ENCODE assay signal across 9 cellular contexts in the genomic region with DNA sequence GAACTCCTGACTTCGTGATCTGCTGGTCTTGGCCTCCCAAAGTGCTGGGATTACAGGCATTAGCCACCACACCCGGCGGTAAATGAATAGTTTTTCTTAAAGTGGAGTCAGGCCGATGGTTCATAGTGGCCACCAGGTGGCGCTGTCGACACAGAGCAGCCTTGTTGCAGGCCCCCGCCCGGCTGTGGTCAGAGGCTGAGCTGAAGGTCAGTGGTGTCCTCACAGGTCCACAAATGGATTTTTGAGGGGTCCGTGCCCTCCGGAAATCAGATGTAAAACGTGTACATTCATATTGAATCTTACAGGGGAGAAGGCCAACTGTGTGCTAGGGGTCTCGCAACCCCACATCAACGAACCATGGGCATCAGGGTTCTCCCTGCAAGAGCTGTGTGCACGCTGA. TPM values are rescaled to one million over a fixed set of nuclear protein-coding genes. Genes with fewer than 3 reads are reported as not detected.
DNase-seq lines count a peak whose midpoint lies in the region; ATAC-seq, FAIRE-seq and TF ChIP-seq lines count a peak whose summit lies in the region.
"Had no signal": no experiment of that assay in that cellular context is flagged by ENCODE, and none has a peak within 500 bp of the region (broad histone marks: within the 10 kb centered on the region; RNA-seq: fewer than 3 reads in every experiment).

No MANE protein-coding gene starts in this region.

- H3K4me1 ChIP-seq in CD8-positive, alpha-beta T cell (ENCODE audit: insufficient read depth, low read length), result no peaks in the 10 kb centered on the region
- H3K4me1 ChIP-seq in H9 (ENCODE audit: insufficient read depth, low read length) (no peaks in the 10 kb centered on the region), GM12878 (ENCODE audit: control insufficient read depth, insufficient read depth, low read length) (no peaks in the 10 kb centered on the region), mesenchymal stem cell (ENCODE audit: control insufficient read depth, insufficient read depth, low read depth, low read length) (peaks cover 5% of the 10 kb centered on the region), esophagus squamous epithelium (no peaks in the 10 kb centered on the region)

- no peaks in the 10 kb centered on the region for H3K27me3 ChIP-seq in CD8-positive, alpha-beta T cell (ENCODE audit: insufficient read depth, low read length)
- no peaks in the 10 kb centered on the region for H3K27me3 ChIP-seq in H9 (ENCODE audit: insufficient read depth, low read length)
- H3K27me3 ChIP-seq in GM12878 (replicated peaks in 1 of 2; ENCODE audit: control insufficient read depth in 2 of 2, insufficient read depth in 2 of 2, low read length in 1 of 2), result no peaks in the 10 kb centered on the region
- no peaks in the 10 kb centered on the region for H3K27me3 ChIP-seq in mesenchymal stem cell (ENCODE audit: control insufficient read depth in 1 of 2, insufficient read depth in 1 of 2, low read length in 2 of 2)
- H3K27me3 ChIP-seq in esophagus squamous epithelium, result no peaks in the 10 kb centered on the region

- H2BK120ac ChIP-seq in H9 (ENCODE audit: low read depth, low read length, poor library complexity, severe bottlenecking), result no peak overlapping the region
- H2BK120ac ChIP-seq in mesenchymal stem cell (ENCODE audit: low read depth, low read length), result no peak overlapping the region

- no peak for DNase-seq in CD8-positive, alpha-beta T cell
- DNase-seq in H9 (no peak), GM12878 (ENCODE audit: low read depth, low spot score) (no peak), mesenchymal stem cell (peak; percentile 17), Ammon's horn (ENCODE audit: low spot score) (no peak), ACHN (no peak), esophagus squamous epithelium (lab: John Stamatoyannopoulos, UW) (no peak)

- H4K91ac ChIP-seq in H9 (ENCODE audit: insufficient read length, low read depth, low read length) (no peak overlapping the region), mesenchymal stem cell (ENCODE audit: low read length) (no peak overlapping the region)

- H3K4me3 Mint-ChIP-seq in CD8-positive, alpha-beta T cell, result no peak overlapping the region
- H3K4me3 Mint-ChIP-seq in H9, result 0 out of 5 replicates have a peak overlapping the region, but pooled peaks of 1 of the 2 experiments have one; percentile 21

- H3K23ac ChIP-seq in H9 (ENCODE audit: insufficient read length, low read depth, low read length) (no peak overlapping the region), mesenchymal stem cell (ENCODE audit: low read length in 2 of 2) (no peak overlapping the region)

- no peak for TF ChIP-seq EP300 in GM12878 (IDR thresholded peaks at IDR 0.05; ENCODE audit: borderline replicate concordance in 1 of 2, control insufficient read depth in 1 of 2, low read depth in 2 of 2, low read length in 2 of 2)

- no peak overlapping the region for H2BK20ac ChIP-seq in H9 (ENCODE audit: low read depth, low read length, poor library complexity, severe bottlenecking)

- H3K4ac ChIP-seq in H9 (ENCODE audit: low read depth, low read length) (no peak overlapping the region), mesenchymal stem cell (ENCODE audit: low read depth in 1 of 2, low read length in 2 of 2) (no peak overlapping the region)

- H2AK5ac ChIP-seq in H9 (ENCODE audit: insufficient read length, low read length), result no peak overlapping the region
- H2AK5ac ChIP-seq in mesenchymal stem cell (ENCODE audit: low read length, severe bottlenecking), result no peak overlapping the region

- BruUV-seq in GM12878 (replicated peaks; lab: Mats Ljungman, UMichigan), result no TSS peak

- H3K9ac ChIP-seq in H9 (ENCODE audit: extremely low read depth, insufficient read length, low read length), result no peak overlapping the region
- H3K9ac ChIP-seq in GM12878 (ENCODE audit: control insufficient read depth, insufficient read depth, low read length), result no peak overlapping the region
- no peak overlapping the region for H3K9ac ChIP-seq in mesenchymal stem cell (ENCODE audit: low read length)

- H3K9me3 ChIP-seq in CD8-positive, alpha-beta T cell (ENCODE audit: low read length), result no peaks in the 10 kb centered on the region
- peaks cover 7% of the 10 kb centered on the region for H3K9me3 ChIP-seq in H9 (ENCODE audit: control insufficient read depth, low read depth, low read length)
- no peaks in the 10 kb centered on the region; the same call in 2 of the 3 replicates for H3K9me3 ChIP-seq in GM12878 (replicated peaks; ENCODE audit: control insufficient read depth, insufficient read depth, low read length)
- H3K9me3 ChIP-seq in mesenchymal stem cell (ENCODE audit: control insufficient read depth, low read length), result peaks cover 8% of the 10 kb centered on the region
- H3K9me3 ChIP-seq in esophagus squamous epithelium, result peaks cover 0 to 11% (median 7%) of the 10 kb centered on the region in 3 donors

- in situ Hi-C loops in GM12878 (cut with MboI), result no loop called here
- in situ Hi-C loops in ACHN (cut with HindIII; ENCODE audit: low pct_ligation_motif_present, low pct_unique_long_range_greater_than_20kb, low sequenced_read_pairs), result no loop called here

- no peaks in the 10 kb centered on the region for H3K23me2 ChIP-seq in H9 (ENCODE audit: insufficient read length, low read depth, low read length, poor library complexity, severe bottlenecking)

- no peak overlapping the region for H3K27ac ChIP-seq in CD8-positive, alpha-beta T cell (ENCODE audit: low read depth, low read length)
- H3K27ac ChIP-seq in H9 (ENCODE audit: insufficient read length, low read depth, low read length) (no peak overlapping the region), GM12878 (ENCODE audit: control insufficient read depth, insufficient read depth) (no peak overlapping the region), mesenchymal stem cell (ENCODE audit: low read length, poor library complexity, severe bottlenecking) (no peak overlapping the region), esophagus squamous epithelium (no peak overlapping the region)

- H3K36me3 ChIP-seq in CD8-positive, alpha-beta T cell (ENCODE audit: insufficient read depth, low read length), result no peaks in the 10 kb centered on the region
- H3K36me3 ChIP-seq in GM12878 (ENCODE audit: control insufficient read depth in 2 of 2, insufficient read depth in 2 of 2, low read length in 1 of 2) (peaks cover 16 to 26% of the 10 kb centered on the region in 2 experiments), mesenchymal stem cell (ENCODE audit: control insufficient read depth in 1 of 2, insufficient read depth in 2 of 2, low read depth in 1 of 2, low read length in 2 of 2) (peaks cover 53 to 88% of the 10 kb centered on the region in 2 experiments), esophagus squamous epithelium (peaks cover 10 to 62% (median 14%) of the 10 kb centered on the region in 3 donors)

- H3K18ac ChIP-seq in H9 (ENCODE audit: insufficient read length, low read depth, low read length) (no peak overlapping the region), mesenchymal stem cell (ENCODE audit: low read depth in 1 of 2, low read length in 2 of 2) (no peak overlapping the region)

- intact Hi-C loops in CD8-positive, alpha-beta T cell (cut with DNase I, micrococcal nuclease), result loop anchor here in 1 of 2 experiments (5.0 kb wide), 1 partner anchor 123 kb away; no protein-coding TSS in a partner anchor
- intact Hi-C loops in GM12878 (cut with micrococcal nuclease; ENCODE audit: unreplicated experiment) (no loop called here), esophagus squamous epithelium (cut with DNase I) (loop anchor here (10.0 kb wide), 1 partner anchor 206 kb away; no protein-coding TSS in a partner anchor)

- peak; percentile 62 for TF ChIP-seq CTCF in CD8-positive, alpha-beta T cell (IDR thresholded peaks at IDR 0.05)
- TF ChIP-seq CTCF in H9 (conservative IDR thresholded peaks at IDR 0.05), result peak; percentile 87
- TF ChIP-seq CTCF in GM12878 (IDR thresholded peaks at IDR 0.05 in 2 of 3, conservative IDR thresholded peaks at IDR 0.05 in 1 of 3; ENCODE audit: control insufficient read depth in 2 of 3, extremely low read depth in 1 of 3, insufficient read depth in 1 of 3, low read depth in 3 of 3, low read length in 3 of 3), result peak; percentile 25 to 51 (median 50); a peak in 4 of 6 replicates
- TF ChIP-seq CTCF in esophagus squamous epithelium (IDR thresholded peaks at IDR 0.05), result peak in 3 of 6 experiments; percentile 25 to 56 (median 30)

- no peaks in the 10 kb centered on the region for H3K4me1 Mint-ChIP-seq in CD8-positive, alpha-beta T cell (ENCODE audit: low read depth)
- H3K4me1 Mint-ChIP-seq in H9, result peaks cover 0 to 10% of the 10 kb centered on the region in 2 experiments; a peak in 1 of 4 replicates

- no peak overlapping the region for H4K8ac ChIP-seq in H9 (replicated peaks; ENCODE audit: insufficient read length, low read depth, low read length)
- H4K8ac ChIP-seq in mesenchymal stem cell (ENCODE audit: low read length), result peak overlapping the region; percentile 19

- TF ChIP-seq POLR2A in GM12878 (IDR thresholded peaks at IDR 0.05; ENCODE audit: low read depth, low read length) (no peak), esophagus squamous epithelium (IDR thresholded peaks at IDR 0.05) (no peak)

- no peak overlapping the region for H4K5ac ChIP-seq in H9 (ENCODE audit: insufficient read length, low read depth, low read length)

- H2AFZ ChIP-seq in H9 (ENCODE audit: low read length) (no peak overlapping the region), GM12878 (ENCODE audit: control insufficient read depth, low read depth, low read length) (no peak overlapping the region), mesenchymal stem cell (ENCODE audit: low read depth, low read length) (no peak overlapping the region)

- no peak overlapping the region for H3K27ac Mint-ChIP-seq in CD8-positive, alpha-beta T cell
- no peak overlapping the region for H3K27ac Mint-ChIP-seq in H9

- CTCF ChIA-PET in CD8-positive, alpha-beta T cell (lab: Charles Lee), result interaction anchor here (1.2 kb wide), 2 partner anchors 13 to 19 kb away, joined by 3 to 4 read pairs; partner anchors contain the start of gene WDR18
- CTCF ChIA-PET in GM12878 (lab: Yijun Ruan, JAX), result interaction anchor here (0.6 to 1.9 kb wide), 4 partner anchors 8 to 48 kb away, joined by 3 to 9 read pairs (median 4); partner anchors contain the start of gene WDR18

- no peaks in the 10 kb centered on the region for H3K79me2 ChIP-seq in H9 (ENCODE audit: insufficient read depth, low read length)
- H3K79me2 ChIP-seq in GM12878 (ENCODE audit: control insufficient read depth, insufficient read depth, low read length), result no peaks in the 10 kb centered on the region

- no peak overlapping the region for H3K4me3 ChIP-seq in CD8-positive, alpha-beta T cell (ENCODE audit: low read depth, low read length)
- H3K4me3 ChIP-seq in GM12878, result no peak overlapping the region
- no peak overlapping the region for H3K4me3 ChIP-seq in mesenchymal stem cell (ENCODE audit: insufficient read depth in 1 of 2, low read depth in 1 of 2, low read length in 2 of 2)
- no peak overlapping the region for H3K4me3 ChIP-seq in esophagus squamous epithelium

- H3K14ac ChIP-seq in H9 (ENCODE audit: insufficient read depth, low read length), result no peak overlapping the region
- no peak overlapping the region for H3K14ac ChIP-seq in mesenchymal stem cell (ENCODE audit: low read length in 2 of 2)

- peaks cover 20% of the 10 kb centered on the region for H3K36me3 Mint-ChIP-seq in CD8-positive, alpha-beta T cell
- H3K36me3 Mint-ChIP-seq in H9 (ENCODE audit: insufficient read depth in 1 of 3, low read depth in 3 of 3), result peaks cover 46 to 58% (median 57%) of the 10 kb centered on the region in 3 experiments

- no peak for FAIRE-seq in GM12878 (lab: Jason Lieb, UNC)

- ATAC-seq in CD8-positive, alpha-beta T cell, result no peak
- ATAC-seq in GM12878 (no peak), HG03108 (IDR thresholded peaks at IDR 0.05; ENCODE audit: unreplicated experiment) (no peak)

- H3K27me3 Mint-ChIP-seq in CD8-positive, alpha-beta T cell (ENCODE audit: low read depth), result no peaks in the 10 kb centered on the region
- H3K27me3 Mint-ChIP-seq in H9 (ENCODE audit: low read depth), result no peaks in the 10 kb centered on the region

- no peak overlapping the region for H3K56ac ChIP-seq in H9 (ENCODE audit: insufficient read length, low read depth, low read length)

- H2BK15ac ChIP-seq in H9 (ENCODE audit: low read depth, low read length) (no peak overlapping the region), mesenchymal stem cell (ENCODE audit: low read depth, poor library complexity, severe bottlenecking) (no peak overlapping the region)

- H2BK12ac ChIP-seq in H9 (ENCODE audit: insufficient read length, low read depth, low read length) (no peak overlapping the region), mesenchymal stem cell (ENCODE audit: low read length in 2 of 2) (no peak overlapping the region)

- H3K9me3 Mint-ChIP-seq in CD8-positive, alpha-beta T cell, result peaks cover 5% of the 10 kb centered on the region
- peaks cover 9 to 17% of the 10 kb centered on the region in 2 experiments for H3K9me3 Mint-ChIP-seq in H9

- no peak overlapping the region for H3K4me2 ChIP-seq in H9 (ENCODE audit: insufficient read depth, insufficient read length, low read length)
- H3K4me2 ChIP-seq in GM12878 (ENCODE audit: control insufficient read depth, insufficient read depth), result no peak overlapping the region
- no peak overlapping the region for H3K4me2 ChIP-seq in mesenchymal stem cell (ENCODE audit: low read length, poor library complexity, severe bottlenecking)

- RAD21 ChIA-PET in GM12878 (lab: Charles Lee; ENCODE audit: unreplicated experiment), result no interaction called here

- no peak overlapping the region for H3T11ph ChIP-seq in H9 (ENCODE audit: low read length)

- peak; percentile 13; the same call in 1 of the 2 replicates for TF ChIP-seq RAD21 in GM12878 (IDR thresholded peaks at IDR 0.05; ENCODE audit: insufficient read depth, low read depth, low read length)

- WGBS in H9 (ENCODE audit: extremely low coverage, insufficient read length, low lambda C conversion rate), result no CpG with 5 or more reads among the region's 14 CpGs
- over 99% methylated on average over 14 of the region's 14 CpGs for WGBS in GM12878 (ENCODE audit: insufficient coverage, insufficient replicate concordance, low lambda C conversion rate, missing lambda C conversion rate)
- WGBS in mesenchymal stem cell, result 85% methylated on average over 14 of the region's 14 CpGs
- 91 to 100% methylated on average over 4 to 13 of the region's 14 CpGs for WGBS in esophagus squamous epithelium, 2 donors

- H4K20me1 ChIP-seq in H9 (ENCODE audit: control insufficient read depth, insufficient read depth, insufficient read length), result peaks cover 2% of the 10 kb centered on the region
- H4K20me1 ChIP-seq in GM12878 (ENCODE audit: control insufficient read depth, insufficient read depth), result no peaks in the 10 kb centered on the region

- H2BK5ac ChIP-seq in H9 (ENCODE audit: insufficient read length, low read length), result no peak overlapping the region
- no peak overlapping the region for H2BK5ac ChIP-seq in mesenchymal stem cell (ENCODE audit: low read depth, low read length, poor library complexity, severe bottlenecking)

- no peaks in the 10 kb centered on the region for H3K79me1 ChIP-seq in H9 (ENCODE audit: insufficient read depth, low read depth, low read length, poor library complexity, severe bottlenecking)
- H3K79me1 ChIP-seq in mesenchymal stem cell (replicated peaks; ENCODE audit: low read length, poor library complexity, severe bottlenecking), result peaks cover 20% of the 10 kb centered on the region

- POLR2A ChIA-PET in CD8-positive, alpha-beta T cell (lab: Charles Lee), result no interaction called here
- POLR2A ChIA-PET in GM12878 (lab: Charles Lee), result interaction anchor here (0.6 kb wide), 1 partner anchor 32 kb away, joined by 8 read pairs; no protein-coding TSS in a partner anchor

- SMC1A ChIA-PET in GM12878 (lab: Charles Lee; ENCODE audit: uncharacterized antibody, unreplicated experiment), result no interaction called here

RNA-seq across cellular contexts. Expression of gene WDR18, which starts 13.4 kb away (rescaled TPM):
- total RNA-seq in CD8-positive, alpha-beta T cell, result 10 to 100 TPM; 20.6 to 22.7 TPM
- total RNA-seq in H9 (2021) (94.7 and 101 TPM in 2 replicates), GM12878 (2014; rRNA removed) (85.0 and 97.5 TPM in 2 replicates), GM12878 (2014; rRNA removed; fragmentation: Illumina TruSeq; extraction: Trizol) (13.6 and 16.5 TPM in 2 replicates), GM12878 (2021) (92.1 and 97.3 TPM in 2 replicates), esophagus squamous epithelium (10 to 100 TPM; 28.2 to 70.1 (median 53.0) TPM)
- 32.4 and 34.2 TPM in 2 replicates for total RNA-seq in GM12878 (2013; cell fraction: nucleolus; rRNA removed)
- polyA plus RNA-seq in GM12878 (2011; ENCODE audit: low read depth), result 15.8 TPM
- polyA plus RNA-seq in GM12878 (2011; rRNA removed) (7.5 and 27.3 TPM in 2 replicates), GM12878 (2014; fragmentation: Illumina TruSeq; extraction: Trizol) (4.5 and 8.8 TPM in 2 replicates), GM12878 (2014; fragmentation: Nextera tagmentation; extraction: Ambion mirVana) (1 to 10 TPM; 3.0 to 3.3 TPM), GM12878 (2014; rRNA removed) (106 and 131 TPM in 2 replicates), GM12878 (2016; fragmentation: Nextera tagmentation; extraction: Ambion mirVana) (100 to 1,000 TPM; 192 to 206 TPM)
- polyA plus RNA-seq in GM12878 (2011; cell fraction: cytosol; rRNA removed), result 48.8 and 85.0 TPM in 2 replicates
- 165 and 192 TPM in 2 replicates for polyA plus RNA-seq in GM12878 (2011; cell fraction: nucleus; rRNA removed)
- 49.6 and 54.3 TPM in 2 replicates for polyA plus RNA-seq in GM12878 (2012)
- polyA minus RNA-seq in GM12878 (2011; rRNA and poly(A)+ RNA removed), result 22.5 and 45.0 TPM in 2 replicates
- polyA minus RNA-seq in GM12878 (2011; cell fraction: cytosol; rRNA and poly(A)+ RNA removed), result 36.3 and 42.0 TPM in 2 replicates
- 27.1 and 39.9 TPM in 2 replicates for polyA minus RNA-seq in GM12878 (2011; cell fraction: nucleus; rRNA and poly(A)+ RNA removed)
- 25.0 TPM for polyA plus RNA-seq in mesenchymal stem cell (2013, experiment 1 of 2)
- 25.1 TPM for polyA plus RNA-seq in mesenchymal stem cell (2013, experiment 2 of 2)

RNA-seq across cellular contexts. Expression of gene GRIN3B, which starts 29.5 kb away (rescaled TPM):
- under 1 TPM; 0.35 to 0.53 TPM for total RNA-seq in CD8-positive, alpha-beta T cell
- 1.0 and 1.4 TPM in 2 replicates for total RNA-seq in H9 (2021)
- total RNA-seq in GM12878 (2013; cell fraction: nucleolus; rRNA removed), result 0.15 and 0.17 TPM in 2 replicates
- not detected in 2 replicates for total RNA-seq in GM12878 (2014; rRNA removed)
- total RNA-seq in GM12878 (2014; rRNA removed; fragmentation: Illumina TruSeq; extraction: Trizol), result not detected in 2 replicates
- 0.15 TPM in 1 of 2 replicates, not detected in the other for total RNA-seq in GM12878 (2021)
- not detected for polyA plus RNA-seq in GM12878 (2011; ENCODE audit: low read depth)
- not detected in 2 replicates for polyA plus RNA-seq in GM12878 (2011; rRNA removed)
- polyA plus RNA-seq in GM12878 (2011; cell fraction: cytosol; rRNA removed), result 0.20 TPM in 1 of 2 replicates, not detected in the other
- 0.04 and 0.10 TPM in 2 replicates for polyA plus RNA-seq in GM12878 (2011; cell fraction: nucleus; rRNA removed)
- polyA plus RNA-seq in GM12878 (2012), result 0.11 and 0.26 TPM in 2 replicates
- polyA plus RNA-seq in GM12878 (2014; fragmentation: Illumina TruSeq; extraction: Trizol), result not detected in 2 replicates
- polyA plus RNA-seq in GM12878 (2014; fragmentation: Nextera tagmentation; extraction: Ambion mirVana), result not detected
- not detected in 2 replicates for polyA plus RNA-seq in GM12878 (2014; rRNA removed)
- polyA plus RNA-seq in GM12878 (2016; fragmentation: Nextera tagmentation; extraction: Ambion mirVana), result not detected
- polyA minus RNA-seq in GM12878 (2011; rRNA and poly(A)+ RNA removed), result not detected in 2 replicates
- polyA minus RNA-seq in GM12878 (2011; cell fraction: cytosol; rRNA and poly(A)+ RNA removed), result not detected in 2 replicates
- not detected in 2 replicates for polyA minus RNA-seq in GM12878 (2011; cell fraction: nucleus; rRNA and poly(A)+ RNA removed)
- 0.66 TPM for polyA plus RNA-seq in mesenchymal stem cell (2013, experiment 1 of 2)
- polyA plus RNA-seq in mesenchymal stem cell (2013, experiment 2 of 2), result 0.56 TPM
- total RNA-seq in esophagus squamous epithelium, result not detected
- total RNA-seq: lower leg skin had no signal

RNA-seq across cellular contexts. Expression of gene ARID3A, which starts 44.9 kb away (rescaled TPM):
- total RNA-seq in CD8-positive, alpha-beta T cell, result 1 to 10 TPM; 2.0 to 2.7 TPM
- total RNA-seq in H9 (2021), result 98.3 and 104 TPM in 2 replicates
- 148 and 152 TPM in 2 replicates for total RNA-seq in GM12878 (2013; cell fraction: nucleolus; rRNA removed)
- 30.2 and 34.2 TPM in 2 replicates for total RNA-seq in GM12878 (2014; rRNA removed)
- total RNA-seq in GM12878 (2014; rRNA removed; fragmentation: Illumina TruSeq; extraction: Trizol), result 18.3 and 23.6 TPM in 2 replicates
- 68.3 and 70.0 TPM in 2 replicates for total RNA-seq in GM12878 (2021)
- 10.8 TPM for polyA plus RNA-seq in GM12878 (2011; ENCODE audit: low read depth)
- 6.5 and 17.1 TPM in 2 replicates for polyA plus RNA-seq in GM12878 (2011; rRNA removed)
- polyA plus RNA-seq in GM12878 (2011; cell fraction: cytosol; rRNA removed), result 22.9 and 33.7 TPM in 2 replicates
- 52.3 and 76.3 TPM in 2 replicates for polyA plus RNA-seq in GM12878 (2011; cell fraction: nucleus; rRNA removed)
- 33.7 and 35.9 TPM in 2 replicates for polyA plus RNA-seq in GM12878 (2012)
- 5.7 and 16.3 TPM in 2 replicates for polyA plus RNA-seq in GM12878 (2014; fragmentation: Illumina TruSeq; extraction: Trizol)
- polyA plus RNA-seq in GM12878 (2014; fragmentation: Nextera tagmentation; extraction: Ambion mirVana), result 1 to 10 TPM in 1 of 2 experiments, under 1 TPM in 1; 0.76 to 1.6 TPM
- 37.0 and 45.1 TPM in 2 replicates for polyA plus RNA-seq in GM12878 (2014; rRNA removed)
- polyA plus RNA-seq in GM12878 (2016; fragmentation: Nextera tagmentation; extraction: Ambion mirVana), result 1 to 10 TPM; 8.9 to 9.6 TPM
- 42.1 and 69.0 TPM in 2 replicates for polyA minus RNA-seq in GM12878 (2011; rRNA and poly(A)+ RNA removed)
- polyA minus RNA-seq in GM12878 (2011; cell fraction: cytosol; rRNA and poly(A)+ RNA removed), result 48.9 and 50.8 TPM in 2 replicates
- 33.1 and 53.2 TPM in 2 replicates for polyA minus RNA-seq in GM12878 (2011; cell fraction: nucleus; rRNA and poly(A)+ RNA removed)
- polyA plus RNA-seq in mesenchymal stem cell (2013, experiment 1 of 2), result 64.0 TPM
- 62.8 TPM for polyA plus RNA-seq in mesenchymal stem cell (2013, experiment 2 of 2)
- total RNA-seq in esophagus squamous epithelium, result 1 to 10 TPM; 3.0 to 6.6 (median 4.7) TPM

RNA-seq across cellular contexts. Expression of gene TMEM259, which starts 50.2 kb away (rescaled TPM):
- total RNA-seq in CD8-positive, alpha-beta T cell, result 100 to 1,000 TPM; 408 to 443 TPM
- total RNA-seq in H9 (2021) (169 and 171 TPM in 2 replicates), GM12878 (2014; rRNA removed) (120 and 143 TPM in 2 replicates), GM12878 (2014; rRNA removed; fragmentation: Illumina TruSeq; extraction: Trizol) (28.6 and 32.3 TPM in 2 replicates), GM12878 (2021) (144 and 155 TPM in 2 replicates), esophagus squamous epithelium (100 to 1,000 TPM; 101 to 182 (median 146) TPM)
- 180 and 203 TPM in 2 replicates for total RNA-seq in GM12878 (2013; cell fraction: nucleolus; rRNA removed)
- 27.3 TPM for polyA plus RNA-seq in GM12878 (2011; ENCODE audit: low read depth)
- polyA plus RNA-seq in GM12878 (2011; rRNA removed) (35.7 and 77.7 TPM in 2 replicates), GM12878 (2014; fragmentation: Illumina TruSeq; extraction: Trizol) (10.5 and 33.2 TPM in 2 replicates), GM12878 (2014; fragmentation: Nextera tagmentation; extraction: Ambion mirVana) (under 1 TPM; 0.43 to 0.86 TPM), GM12878 (2014; rRNA removed) (184 and 247 TPM in 2 replicates), GM12878 (2016; fragmentation: Nextera tagmentation; extraction: Ambion mirVana) (10 to 100 TPM; 54.4 to 69.6 TPM)
- polyA plus RNA-seq in GM12878 (2011; cell fraction: cytosol; rRNA removed), result 90.0 and 162 TPM in 2 replicates
- 970 and 990 TPM in 2 replicates for polyA plus RNA-seq in GM12878 (2011; cell fraction: nucleus; rRNA removed)
- 108 and 115 TPM in 2 replicates for polyA plus RNA-seq in GM12878 (2012)
- polyA minus RNA-seq in GM12878 (2011; rRNA and poly(A)+ RNA removed), result 44.8 and 49.7 TPM in 2 replicates
- polyA minus RNA-seq in GM12878 (2011; cell fraction: cytosol; rRNA and poly(A)+ RNA removed), result 18.7 and 26.3 TPM in 2 replicates
- 57.7 and 78.5 TPM in 2 replicates for polyA minus RNA-seq in GM12878 (2011; cell fraction: nucleus; rRNA and poly(A)+ RNA removed)
- 115 TPM for polyA plus RNA-seq in mesenchymal stem cell (2013, experiment 1 of 2)
- 119 TPM for polyA plus RNA-seq in mesenchymal stem cell (2013, experiment 2 of 2)

RNA-seq across cellular contexts. Expression of gene RNU6-2, which starts 50.6 kb away (rescaled TPM):
- not detected for total RNA-seq in CD8-positive, alpha-beta T cell
- total RNA-seq in H9 (2021), result not detected in 2 replicates
- not detected in 2 replicates for total RNA-seq in GM12878 (2013; cell fraction: nucleolus; rRNA removed)
- total RNA-seq in GM12878 (2014; rRNA removed), result not detected in 2 replicates
- total RNA-seq in GM12878 (2014; rRNA removed; fragmentation: Illumina TruSeq; extraction: Trizol), result not detected in 2 replicates
- not detected in 2 replicates for total RNA-seq in GM12878 (2021)
- not detected for polyA plus RNA-seq in GM12878 (2011; ENCODE audit: low read depth)
- polyA plus RNA-seq in GM12878 (2011; rRNA removed), result not detected in 2 replicates
- not detected in 2 replicates for polyA plus RNA-seq in GM12878 (2011; cell fraction: cytosol; rRNA removed)
- polyA plus RNA-seq in GM12878 (2011; cell fraction: nucleus; rRNA removed), result not detected in 2 replicates
- polyA plus RNA-seq in GM12878 (2012), result not detected in 2 replicates
- polyA plus RNA-seq in GM12878 (2014; fragmentation: Illumina TruSeq; extraction: Trizol), result not detected in 2 replicates
- not detected for polyA plus RNA-seq in GM12878 (2014; fragmentation: Nextera tagmentation; extraction: Ambion mirVana)
- not detected in 2 replicates for polyA plus RNA-seq in GM12878 (2014; rRNA removed)
- polyA plus RNA-seq in GM12878 (2016; fragmentation: Nextera tagmentation; extraction: Ambion mirVana), result not detected
- polyA minus RNA-seq in GM12878 (2011; rRNA and poly(A)+ RNA removed), result 1,322 TPM in 1 of 2 replicates, not detected in the other
- polyA minus RNA-seq in GM12878 (2011; cell fraction: cytosol; rRNA and poly(A)+ RNA removed), result not detected in 2 replicates
- polyA minus RNA-seq in GM12878 (2011; cell fraction: nucleus; rRNA and poly(A)+ RNA removed), result under 0.01 TPM in 1 of 2 replicates, not detected in the other
- polyA plus RNA-seq in mesenchymal stem cell (2013, experiment 1 of 2), result not detected
- polyA plus RNA-seq in mesenchymal stem cell (2013, experiment 2 of 2), result not detected
- total RNA-seq in esophagus squamous epithelium, result not detected
- total RNA-seq: lower leg skin had no signal
